In genomic region chr10:6382081-6382480, GRCh38 we compare ENCODE assay signal across 8 cellular contexts.
DNase-seq lines count a peak whose midpoint lies in the region; ATAC-seq, FAIRE-seq and TF ChIP-seq lines count a peak whose summit lies in the region.

No MANE protein-coding gene starts in this region.

- no peak overlapping the region for H3K4me3 ChIP-seq in GM12878

- no peaks in the 10 kb centered on the region; the same call in 2 of the 3 replicates for H3K9me3 ChIP-seq in GM12878 (replicated peaks; ENCODE audit: control insufficient read depth, insufficient read depth, low read length)

- H2AFZ ChIP-seq in GM12878 (ENCODE audit: control insufficient read depth, low read depth, low read length): no peak overlapping the region

- no peak overlapping the region for H3K9ac ChIP-seq in GM12878 (ENCODE audit: control insufficient read depth, insufficient read depth, low read length)

- no TSS peak for BruUV-seq in GM12878 (replicated peaks; lab: Mats Ljungman, UMichigan)

- TF ChIP-seq CTCF in GM12878 (IDR thresholded peaks at IDR 0.05 in 2 of 3, conservative IDR thresholded peaks at IDR 0.05 in 1 of 3; ENCODE audit: control insufficient read depth in 2 of 3, extremely low read depth in 1 of 3, insufficient read depth in 1 of 3, low read depth in 3 of 3, low read length in 3 of 3): no peak

- no peaks in the 10 kb centered on the region for H3K36me3 ChIP-seq in GM12878 (ENCODE audit: control insufficient read depth in 2 of 2, insufficient read depth in 2 of 2, low read length in 1 of 2)

- RAD21 ChIA-PET in GM12878 (lab: Charles Lee; ENCODE audit: unreplicated experiment): interaction anchor here (1.4 kb wide), 3 partner anchors 14 to 34 kb away, joined by 3 to 4 read pairs (median 4); no protein-coding TSS in a partner anchor

- TF ChIP-seq EP300 in GM12878 (IDR thresholded peaks at IDR 0.05; ENCODE audit: borderline replicate concordance in 1 of 2, control insufficient read depth in 1 of 2, low read depth in 2 of 2, low read length in 2 of 2): no peak

- no peaks in the 10 kb centered on the region for H4K20me1 ChIP-seq in GM12878 (ENCODE audit: control insufficient read depth, insufficient read depth)

- in situ Hi-C loops in GM12878 (cut with MboI): no loop called here

- H3K79me2 ChIP-seq in GM12878 (ENCODE audit: control insufficient read depth, insufficient read depth, low read length): no peaks in the 10 kb centered on the region

- SMC1A ChIA-PET in GM12878 (lab: Charles Lee; ENCODE audit: uncharacterized antibody, unreplicated experiment): interaction anchor here (1.0 to 1.6 kb wide), 6 partner anchors 10 to 34 kb away, joined by 3 to 7 read pairs (median 4); no protein-coding TSS in a partner anchor

- DNase-seq in stimulated activated CD4-positive, alpha-beta T cell treated with anti-CD3 and anti-CD28 coated beads, Interleukin-12 subunit alpha, Interleukin-12 subunit beta, amount 100 ng/mL, for 4 hours: peak; percentile 10
- DNase-seq in stimulated activated CD4-positive, alpha-beta T cell treated with anti-CD3 and anti-CD28 coated beads, Interleukin-2, amount 100 ng/mL, for 48 hours: no peak
- peak; percentile 40 for DNase-seq in NOMO-1 treated with dmso at 0.1 percent for 144 hours (lab: John Stamatoyannopoulos, UW; ENCODE audit: unreplicated experiment)
- peak; percentile 13 for DNase-seq in GM12878 (ENCODE audit: low read depth, low spot score)
- peak; percentile 65 for DNase-seq in pulmonary artery endothelial cell (ENCODE audit: low read depth, low spot score)
- DNase-seq in NCI-H748 treated with DMSO at 0.1 percent for 48 hours (lab: John Stamatoyannopoulos, UW): no peak
- no peak for DNase-seq in cerebellar cortex (ENCODE audit: low spot score)

- 8% methylated on average over 7 of the region's 7 CpGs for WGBS in GM12878 (ENCODE audit: insufficient coverage, insufficient replicate concordance, low lambda C conversion rate, missing lambda C conversion rate)

- H3K27me3 ChIP-seq in GM12878 (replicated peaks in 1 of 2; ENCODE audit: control insufficient read depth in 2 of 2, insufficient read depth in 2 of 2, low read length in 1 of 2): peaks cover 0 to 2% of the 10 kb centered on the region in 2 experiments; a peak in 1 of 4 replicates

- no peak overlapping the region for H3K4me2 ChIP-seq in GM12878 (ENCODE audit: control insufficient read depth, insufficient read depth)

- no peaks in the 10 kb centered on the region for H3K4me1 ChIP-seq in GM12878 (ENCODE audit: control insufficient read depth, insufficient read depth, low read length)

- no peak overlapping the region for H3K27ac ChIP-seq in GM12878 (ENCODE audit: control insufficient read depth, insufficient read depth)

- no peak for FAIRE-seq in GM12878 (lab: Jason Lieb, UNC)

- POLR2A ChIA-PET in GM12878 (lab: Charles Lee): interaction anchor here (0.8 to 1.2 kb wide), 2 partner anchors 34 to 35 kb away, joined by 3 read pairs; no protein-coding TSS in a partner anchor

- intact Hi-C loops in GM12878 (cut with micrococcal nuclease; ENCODE audit: unreplicated experiment): no loop called here

- CTCF ChIA-PET in GM12878 (lab: Yijun Ruan, JAX): interaction anchor here (0.7 to 2.0 kb wide), 2 partner anchors 9 to 20 kb away, joined by 3 to 8 read pairs; no protein-coding TSS in a partner anchor

- no peak for TF ChIP-seq POLR2A in GM12878 (IDR thresholded peaks at IDR 0.05; ENCODE audit: low read depth, low read length)

- ATAC-seq in GM12878: peak; percentile 65
- no peak for ATAC-seq in HG02981 (IDR thresholded peaks at IDR 0.05; ENCODE audit: unreplicated experiment)

- TF ChIP-seq RAD21 in GM12878 (IDR thresholded peaks at IDR 0.05; ENCODE audit: insufficient read depth, low read depth, low read length): no peak

TF ChIP-seq in GM12878, 131 proteins besides CTCF, POLR2A, EP300 and RAD21:
- TF ChIP-seq TCF12 (IDR thresholded peaks at IDR 0.05; ENCODE audit: low read depth, low read length): 0 out of 2 replicates have a peak, but pooled peaks have one; percentile 27
- no peak for TF ChIP-seq CBFB (IDR thresholded peaks at IDR 0.05; ENCODE audit: low read depth)
- TF ChIP-seq MLLT1 (IDR thresholded peaks at IDR 0.05): no peak
- no peak for TF ChIP-seq ZBTB4 (CRISPR knock-in tag; IDR thresholded peaks at IDR 0.05)
- no peak for TF ChIP-seq HSF1 (IDR thresholded peaks at IDR 0.05; ENCODE audit: low read depth, low read length)
TF ChIP-seq in GM12878: peak in this region for 1.

Comparison
In these comparisons a context has a peak if more than half of its experiments do, and no peak if none do; other contexts are left out.
1. DNase-seq: peak in stimulated activated CD4-positive, alpha-beta T cell treated with anti-CD3 and anti-CD28 coated beads, Interleukin-12 subunit alpha, Interleukin-12 subunit beta, amount 100 ng/mL, for 4 hours (single experiment), NOMO-1 treated with dmso at 0.1 percent for 144 hours (single experiment), GM12878 (single experiment) and pulmonary artery endothelial cell (single experiment); none in stimulated activated CD4-positive, alpha-beta T cell treated with anti-CD3 and anti-CD28 coated beads, Interleukin-2, amount 100 ng/mL, for 48 hours (0 of 2), NCI-H748 treated with DMSO at 0.1 percent for 48 hours (single experiment) and cerebellar cortex (single experiment).